35 cellular contexts compared by ENCODE assay signal in genomic region chr19:42151735-42152134, GRCh38. TPM values are rescaled to one million over a fixed set of nuclear protein-coding genes. Genes with fewer than 3 reads are reported as not detected.
"Had no signal": no experiment of that assay in that cellular context is flagged by ENCODE, and none has a peak within 500 bp of the region (broad histone marks: within the 10 kb centered on the region; RNA-seq: fewer than 3 reads in every experiment).

No MANE protein-coding gene starts in this region.

- H3K27me3 ChIP-seq: ascending aorta, vagina had no signal

- H3K4me3 Mint-ChIP-seq: activated naive CD4-positive, alpha-beta T cell treated with anti-CD3 and anti-CD28 coated beads, Interleukin-2, amount 10 ng/mL, durations not matched to agents 7 days and 5 days; activated naive CD8-positive, alpha-beta T cell treated with anti-CD3 and anti-CD28 coated beads, Interleukin-2, amount 10 ng/mL, durations not matched to agents 7 days and 5 days; activated T-helper 1 cell treated with anti-CD3 and anti-CD28 coated beads, Interleukin-12 subunit alpha, Interleukin-12 subunit beta, Interleukin-2, Interleukin-4 antibody, amounts not matched to agents 30 ng/mL and 10 ng/mL and 1 ng/mL, durations not matched to agents 14 hours and 24 hours and 36 hours; naive thymus-derived CD8-positive, alpha-beta T cell; stimulated activated memory B cell treated with anti-CD40 and anti-IgM and Interleukin-4, amounts not matched to agents 10 μg/mL and 1 μg/mL and 100 μg/mL, for 72 hours; stimulated activated naive CD8-positive, alpha-beta T cell treated with anti-CD3 and anti-CD28 coated beads, Interleukin-15, amount 100 ng/mL, for 72 hours; T-helper 1 cell treated with Interleukin-12 subunit alpha and Interleukin-12 subunit beta and Interleukin-4 antibody, amounts not matched to agents 30 μg/mL and 1 μg/mL, for 36 hours had no signal

- H3K27ac ChIP-seq: ascending aorta, cardiac muscle cell, heart left ventricle, lower lobe of right lung, parathyroid adenoma, psoas muscle, sigmoid colon, upper lobe of left lung, vagina, VCaP had no signal

- H3K27ac Mint-ChIP-seq: activated naive CD4-positive, alpha-beta T cell treated with anti-CD3 and anti-CD28 coated beads, Interleukin-2, amount 10 ng/mL, durations not matched to agents 7 days and 5 days; activated naive CD8-positive, alpha-beta T cell treated with anti-CD3 and anti-CD28 coated beads, Interleukin-2, amount 10 ng/mL, durations not matched to agents 7 days and 5 days; activated T-helper 1 cell treated with anti-CD3 and anti-CD28 coated beads, Interleukin-12 subunit alpha, Interleukin-12 subunit beta, Interleukin-2, Interleukin-4 antibody, amounts not matched to agents 30 ng/mL and 10 ng/mL and 1 ng/mL, durations not matched to agents 14 hours and 24 hours and 36 hours; stimulated activated memory B cell treated with anti-CD40 and anti-IgM and Interleukin-4, amounts not matched to agents 10 μg/mL and 1 μg/mL and 100 μg/mL, for 72 hours; stimulated activated naive CD8-positive, alpha-beta T cell treated with anti-CD3 and anti-CD28 coated beads, Interleukin-15, amount 100 ng/mL, for 72 hours; T-helper 1 cell treated with Interleukin-12 subunit alpha and Interleukin-12 subunit beta and Interleukin-4 antibody, amounts not matched to agents 30 μg/mL and 1 μg/mL, for 36 hours had no signal

- H3K27me3 Mint-ChIP-seq: stimulated activated memory B cell treated with anti-CD40 and anti-IgM and Interleukin-4, amounts not matched to agents 10 μg/mL and 1 μg/mL and 100 μg/mL, for 72 hours had no signal

- H3K4me3 ChIP-seq: ascending aorta, cardiac muscle cell, heart left ventricle, lower lobe of right lung, psoas muscle, sigmoid colon, upper lobe of left lung, vagina had no signal

- H2AFZ ChIP-seq: parathyroid adenoma had no signal

- H3K9me3 ChIP-seq: ascending aorta, heart left ventricle, lower lobe of right lung, psoas muscle, sigmoid colon, upper lobe of left lung, vagina had no signal

- H3K9ac ChIP-seq: parathyroid adenoma had no signal

- H3K36me3 ChIP-seq: ascending aorta, cardiac muscle cell, heart left ventricle, lower lobe of right lung, sigmoid colon, upper lobe of left lung, vagina had no signal

- H3K4me1 ChIP-seq: ascending aorta, heart left ventricle, lower lobe of right lung, parathyroid adenoma, psoas muscle, sigmoid colon, upper lobe of left lung, vagina had no signal

- H3K79me2 ChIP-seq: parathyroid adenoma had no signal

- ATAC-seq: activated CD4-positive, CD25-positive, alpha-beta regulatory T cell treated with anti-CD3 and anti-CD28 coated beads, Interleukin-2, amount 50 U/mL, for 24 hours; esophagus mucosa; heart left ventricle; lower lobe of right lung; naive thymus-derived CD8-positive, alpha-beta T cell; psoas muscle; stimulated activated memory B cell treated with anti-CD40 and anti-IgM and Interleukin-4, amounts not matched to agents 10 μg/mL and 1 μg/mL and 100 μg/mL, for 72 hours; stimulated activated naive CD8-positive, alpha-beta T cell treated with anti-CD3 and anti-CD28 coated beads, Interleukin-15, amount 100 ng/mL, for 72 hours had no signal

- DNase-seq: activated CD4-positive, alpha-beta T cell treated with anti-CD3 and anti-CD28 coated beads for 48 hours; activated CD4-positive, alpha-beta T cell treated with anti-CD3 and anti-CD28 coated beads, Interleukin-2, amount 50 U/mL, for 48 hours; activated CD8-positive, alpha-beta memory T cell treated with anti-CD3 and anti-CD28 coated beads for 24 hours; activated gamma-delta T cell; activated naive CD4-positive, alpha-beta T cell treated with anti-CD3 and anti-CD28 coated beads, Interleukin-2, amount 10 ng/mL, durations not matched to agents 7 days and 5 days; activated naive CD8-positive, alpha-beta T cell treated with anti-CD3 and anti-CD28 coated beads, Interleukin-2, amount 10 ng/mL, durations not matched to agents 7 days and 5 days; activated T-cell treated with anti-CD3 and anti-CD28 coated beads, Interleukin-2, amount 50 U/mL, for 1 hour; cortex of kidney; foreskin fibroblast; hypothalamus; kidney glomerular epithelial cell; lower lobe of right lung; mesenchymal stem cell; naive thymus-derived CD8-positive, alpha-beta T cell; psoas muscle; sigmoid colon; small intestine; stimulated activated CD4-positive, alpha-beta T cell treated with anti-CD3 and anti-CD28 coated beads, Interleukin-4, amount 100 ng/mL, for 4 hours; stimulated activated CD8-positive, alpha-beta memory T cell treated with anti-CD3 and anti-CD28 coated beads, Interleukin-4, amount 100 ng/mL, for 48 hours; stimulated activated naive CD8-positive, alpha-beta T cell treated with anti-CD3 and anti-CD28 coated beads, Interleukin-15, amount 100 ng/mL, for 72 hours; substantia nigra; T-helper 9 cell had no signal

- H3K9me3 Mint-ChIP-seq: activated naive CD4-positive, alpha-beta T cell treated with anti-CD3 and anti-CD28 coated beads, Interleukin-2, amount 10 ng/mL, durations not matched to agents 7 days and 5 days; activated naive CD8-positive, alpha-beta T cell treated with anti-CD3 and anti-CD28 coated beads, Interleukin-2, amount 10 ng/mL, durations not matched to agents 7 days and 5 days; activated T-helper 1 cell treated with anti-CD3 and anti-CD28 coated beads, Interleukin-12 subunit alpha, Interleukin-12 subunit beta, Interleukin-2, Interleukin-4 antibody, amounts not matched to agents 30 ng/mL and 10 ng/mL and 1 ng/mL, durations not matched to agents 14 hours and 24 hours and 36 hours; brain; stimulated activated memory B cell treated with anti-CD40 and anti-IgM and Interleukin-4, amounts not matched to agents 10 μg/mL and 1 μg/mL and 100 μg/mL, for 72 hours; stimulated activated naive CD8-positive, alpha-beta T cell treated with anti-CD3 and anti-CD28 coated beads, Interleukin-15, amount 100 ng/mL, for 72 hours; T-helper 1 cell treated with Interleukin-12 subunit alpha and Interleukin-12 subunit beta and Interleukin-4 antibody, amounts not matched to agents 30 μg/mL and 1 μg/mL, for 36 hours had no signal

- H3K36me3 Mint-ChIP-seq: activated naive CD4-positive, alpha-beta T cell treated with anti-CD3 and anti-CD28 coated beads, Interleukin-2, amount 10 ng/mL, durations not matched to agents 7 days and 5 days; activated naive CD8-positive, alpha-beta T cell treated with anti-CD3 and anti-CD28 coated beads, Interleukin-2, amount 10 ng/mL, durations not matched to agents 7 days and 5 days; brain had no signal

RNA-seq across cellular contexts. Expression of gene POU2F2, which starts 19.5 kb away (rescaled TPM):
- total RNA-seq: ascending aorta, cardiac muscle cell had no signal
